19 cellular contexts compared by ENCODE assay signal in the genomic region with DNA sequence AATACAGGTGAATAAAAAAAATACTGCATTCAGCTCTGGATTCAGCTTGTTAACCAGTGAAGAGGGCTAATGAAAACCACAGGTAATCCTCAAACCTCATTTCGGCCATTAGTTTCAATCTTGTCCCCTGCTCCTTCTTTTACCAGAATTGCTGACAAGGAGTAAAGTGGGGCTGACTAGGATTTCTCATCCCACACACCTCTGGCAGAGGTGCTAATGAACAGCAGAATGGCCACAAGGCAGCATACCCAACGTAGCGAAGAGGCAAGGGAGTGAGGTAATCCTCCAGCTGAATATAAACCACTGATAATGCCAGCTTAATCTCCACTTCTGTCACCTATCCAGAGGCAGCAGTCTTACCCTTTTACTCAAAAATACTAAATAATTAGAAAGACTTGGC.
"Had no signal": no experiment of that assay in that cellular context is flagged by ENCODE, and none has a peak within 500 bp of the region (broad histone marks: within the 10 kb centered on the region; RNA-seq: fewer than 3 reads in every experiment).

No MANE protein-coding gene starts in this region.

- H3K27me3 ChIP-seq: breast epithelium had no signal

- H3K4me3 ChIP-seq: mucosa of descending colon had no signal

- H3K4me1 Mint-ChIP-seq: activated CD8-positive, alpha-beta memory T cell treated with anti-CD3 and anti-CD28 coated beads, Interleukin-2, amount 10 ng/mL, durations not matched to agents 7 days and 5 days; activated naive CD8-positive, alpha-beta T cell treated with anti-CD3 and anti-CD28 coated beads, Interleukin-2, amount 50 U/mL, for 24 hours; naive thymus-derived CD8-positive, alpha-beta T cell; stimulated activated naive B cell treated with anti-CD40 and anti-IgM and Interleukin-4, amounts not matched to agents 10 μg/mL and 1 μg/mL and 100 μg/mL, for 72 hours had no signal

- H3K36me3 ChIP-seq: breast epithelium had no signal

- ATAC-seq: activated CD8-positive, alpha-beta memory T cell treated with anti-CD3 and anti-CD28 coated beads, Interleukin-2, amount 10 ng/mL, durations not matched to agents 7 days and 5 days; activated naive CD8-positive, alpha-beta T cell treated with anti-CD3 and anti-CD28 coated beads, Interleukin-2, amount 50 U/mL, for 24 hours; left lobe of liver; mucosa of descending colon; naive thymus-derived CD8-positive, alpha-beta T cell; stimulated activated naive B cell treated with anti-CD40 and anti-IgM and Interleukin-4, amounts not matched to agents 10 μg/mL and 1 μg/mL and 100 μg/mL, for 72 hours had no signal

- H3K27me3 Mint-ChIP-seq: activated CD8-positive, alpha-beta memory T cell treated with anti-CD3 and anti-CD28 coated beads, Interleukin-2, amount 10 ng/mL, durations not matched to agents 7 days and 5 days; activated naive CD8-positive, alpha-beta T cell treated with anti-CD3 and anti-CD28 coated beads, Interleukin-2, amount 50 U/mL, for 24 hours; stimulated activated naive B cell treated with anti-CD40 and anti-IgM and Interleukin-4, amounts not matched to agents 10 μg/mL and 1 μg/mL and 100 μg/mL, for 72 hours had no signal

- DNase-seq: activated CD4-positive, alpha-beta T cell treated with anti-CD3 and anti-CD28 coated beads, Interleukin-2, amount 50 U/mL, for 4 hours; activated CD4-positive, CD25-positive, alpha-beta regulatory T cell treated with anti-CD3 and anti-CD28 coated beads, Interleukin-2, amount 50 U/mL, for 72 hours; activated CD8-positive, alpha-beta memory T cell treated with anti-CD3 and anti-CD28 coated beads, Interleukin-2, amount 10 ng/mL, durations not matched to agents 7 days and 5 days; activated naive CD4-positive, alpha-beta T cell treated with anti-CD3 and anti-CD28 coated beads for 36 hours; activated naive CD8-positive, alpha-beta T cell treated with anti-CD3 and anti-CD28 coated beads, Interleukin-2, amount 50 U/mL, for 24 hours; activated T-cell treated with anti-CD3 and anti-CD28 coated beads, Interleukin-2, amount 50 U/mL, for 1 hour; aorta; islet precursor cell; mammary epithelial cell; mucosa of descending colon; naive thymus-derived CD8-positive, alpha-beta T cell; retina; stimulated activated CD4-positive, alpha-beta T cell treated with anti-CD3 and anti-CD28 coated beads, Interleukin-15, amount 100 ng/mL, for 24 hours; stimulated activated CD4-positive, alpha-beta T cell treated with anti-CD3 and anti-CD28 coated beads, Interleukin-4, amount 100 ng/mL, for 1 hour; stimulated activated naive B cell treated with anti-CD40 and anti-IgM and Interleukin-4, amounts not matched to agents 10 μg/mL and 1 μg/mL and 100 μg/mL, for 72 hours; trophoblast cell had no signal

- H3K4me1 ChIP-seq: breast epithelium had no signal

- H3K9me3 Mint-ChIP-seq: activated naive CD4-positive, alpha-beta T cell treated with anti-CD3 and anti-CD28 coated beads for 36 hours; activated naive CD8-positive, alpha-beta T cell treated with anti-CD3 and anti-CD28 coated beads, Interleukin-2, amount 50 U/mL, for 24 hours had no signal

- H3K27ac Mint-ChIP-seq: activated CD8-positive, alpha-beta memory T cell treated with anti-CD3 and anti-CD28 coated beads, Interleukin-2, amount 10 ng/mL, durations not matched to agents 7 days and 5 days; activated naive CD4-positive, alpha-beta T cell treated with anti-CD3 and anti-CD28 coated beads for 36 hours; activated naive CD8-positive, alpha-beta T cell treated with anti-CD3 and anti-CD28 coated beads, Interleukin-2, amount 50 U/mL, for 24 hours; activated T-helper 2 cell treated with anti-CD3 and anti-CD28 coated beads, Interferon-gamma antibody, Interleukin-2, Interleukin-4, amounts not matched to agents 10 μg/mL and 5 μg/mL and 100 μg/mL, durations not matched to agents 14 hours and 24 hours and 36 hours; naive thymus-derived CD8-positive, alpha-beta T cell; stimulated activated naive B cell treated with anti-CD40 and anti-IgM and Interleukin-4, amounts not matched to agents 10 μg/mL and 1 μg/mL and 100 μg/mL, for 72 hours had no signal

- H3K36me3 Mint-ChIP-seq: activated CD8-positive, alpha-beta memory T cell treated with anti-CD3 and anti-CD28 coated beads, Interleukin-2, amount 10 ng/mL, durations not matched to agents 7 days and 5 days; naive thymus-derived CD8-positive, alpha-beta T cell; stimulated activated naive B cell treated with anti-CD40 and anti-IgM and Interleukin-4, amounts not matched to agents 10 μg/mL and 1 μg/mL and 100 μg/mL, for 72 hours had no signal

- H3K9me3 ChIP-seq: mucosa of descending colon had no signal

- H3K27ac ChIP-seq: breast epithelium had no signal

- H3K4me3 Mint-ChIP-seq: activated CD8-positive, alpha-beta memory T cell treated with anti-CD3 and anti-CD28 coated beads, Interleukin-2, amount 10 ng/mL, durations not matched to agents 7 days and 5 days; activated naive CD4-positive, alpha-beta T cell treated with anti-CD3 and anti-CD28 coated beads for 36 hours; activated naive CD8-positive, alpha-beta T cell treated with anti-CD3 and anti-CD28 coated beads, Interleukin-2, amount 50 U/mL, for 24 hours; naive thymus-derived CD8-positive, alpha-beta T cell; stimulated activated naive B cell treated with anti-CD40 and anti-IgM and Interleukin-4, amounts not matched to agents 10 μg/mL and 1 μg/mL and 100 μg/mL, for 72 hours had no signal
